ENCODE assay signal across 16 cellular contexts in genomic region chr10:68305889-68306288, GRCh38. TPM values are rescaled to one million over a fixed set of nuclear protein-coding genes. Genes with fewer than 3 reads are reported as not detected.
DNase-seq lines count a peak whose midpoint lies in the region; ATAC-seq, FAIRE-seq and TF ChIP-seq lines count a peak whose summit lies in the region.
"Had no signal": no experiment of that assay in that cellular context is flagged by ENCODE, and none has a peak within 500 bp of the region (broad histone marks: within the 10 kb centered on the region; RNA-seq: fewer than 3 reads in every experiment).

No MANE protein-coding gene starts in this region.

- peak overlapping the region; percentile 80 for H3K4me3 Mint-ChIP-seq in type B pancreatic cell
- H3K4me3 Mint-ChIP-seq: B cell; CD4-positive, alpha-beta T cell; H9 had no signal

- DNase-seq in colonic mucosa, result no peak
- no peak for DNase-seq in type B pancreatic cell (ENCODE audit: extremely low spot score, unreplicated experiment)
- DNase-seq in HK-2 (ENCODE audit: unreplicated experiment), result no peak
- no peak for DNase-seq in cerebellar nuclear complex (lab: John Stamatoyannopoulos, UW)
- DNase-seq: CD4-positive, alpha-beta T cell; H9; NCI-H1436; NCI-H2029; NCI-H2171; NCI-H774; PC-3 had no signal

- peak overlapping the region; percentile 19 for H3K4me3 ChIP-seq in colonic mucosa
- peak overlapping the region in 1 of 2 donors; percentile 56 for H3K4me3 ChIP-seq in muscle layer of duodenum (ENCODE audit: low read depth in 1 of 2, low read length in 2 of 2)
- H3K4me3 ChIP-seq: K562 had no signal

- H3K9ac ChIP-seq in colonic mucosa (ENCODE audit: low read depth in 2 of 2, low read length in 2 of 2), result peak overlapping the region in 1 of 2 donors; percentile 42

- TF ChIP-seq CTCF in colonic mucosa (IDR thresholded peaks at IDR 0.05), result no peak
- TF ChIP-seq CTCF in type B pancreatic cell (conservative IDR thresholded peaks at IDR 0.05), result no peak

- H3K27ac Mint-ChIP-seq in type B pancreatic cell, result peak overlapping the region; percentile 82
- H3K27ac Mint-ChIP-seq: B cell; CD4-positive, alpha-beta T cell had no signal

- peaks cover 8% of the 10 kb centered on the region for H3K4me1 ChIP-seq in colonic mucosa
- peaks cover 0 to 4% of the 10 kb centered on the region in 2 donors for H3K4me1 ChIP-seq in muscle layer of duodenum (ENCODE audit: control insufficient read depth in 1 of 2, insufficient read depth in 2 of 2, low read length in 2 of 2)

- no peaks in the 10 kb centered on the region for H3K36me3 Mint-ChIP-seq in type B pancreatic cell

- peak; percentile 86 for FAIRE-seq in G401.6 (lab: Jason Lieb, UNC)
- FAIRE-seq: K562 had no signal

- H3K36me3 ChIP-seq in colonic mucosa (no peaks in the 10 kb centered on the region), muscle layer of duodenum (ENCODE audit: control insufficient read depth in 1 of 2, insufficient read depth in 2 of 2, low read length in 2 of 2) (no peaks in the 10 kb centered on the region)

- intact Hi-C loops in colonic mucosa (cut with DNase I), result no loop called here

- peak overlapping the region; percentile 47 for H3K27ac ChIP-seq in colonic mucosa
- peak overlapping the region; percentile 75 for H3K27ac ChIP-seq in muscle layer of duodenum (ENCODE audit: low read length)

- peaks cover 3% of the 10 kb centered on the region for H3K9me3 Mint-ChIP-seq in type B pancreatic cell
- H3K9me3 Mint-ChIP-seq: CD4-positive, alpha-beta T cell; H9 had no signal

- ATAC-seq in HG03460 (IDR thresholded peaks at IDR 0.05; ENCODE audit: unreplicated experiment), result no peak
- ATAC-seq: K562, PC-3 had no signal

- no peaks in the 10 kb centered on the region for H3K27me3 Mint-ChIP-seq in type B pancreatic cell
- H3K27me3 Mint-ChIP-seq: B cell; CD4-positive, alpha-beta T cell had no signal

- H3K9me3 ChIP-seq in colonic mucosa (no peaks in the 10 kb centered on the region), muscle layer of duodenum (ENCODE audit: control insufficient read depth in 1 of 2, low read length in 2 of 2) (no peaks in the 10 kb centered on the region)

- H3K4me1 Mint-ChIP-seq in type B pancreatic cell (ENCODE audit: unreplicated experiment), result peaks cover 12% of the 10 kb centered on the region

- H3K27me3 ChIP-seq in colonic mucosa (no peaks in the 10 kb centered on the region), muscle layer of duodenum (ENCODE audit: low read depth, low read length) (no peaks in the 10 kb centered on the region)

RNA-seq across cellular contexts. Expression of gene HNRNPH3, which starts 26.0 kb away (rescaled TPM):
- 100 to 1,000 TPM in 1 of 2 donors, 10 to 100 TPM in 1; 74.4 to 130 TPM for total RNA-seq in colonic mucosa
- 108 and 199 TPM in 2 replicates for total RNA-seq in type B pancreatic cell (ENCODE audit: low replicate concordance)

RNA-seq across cellular contexts. Expression of gene PBLD, which starts 26.8 kb away (rescaled TPM):
- total RNA-seq in colonic mucosa, result 10 to 100 TPM; 20.9 to 78.2 TPM
- total RNA-seq in type B pancreatic cell (ENCODE audit: low replicate concordance), result 6.2 and 6.9 TPM in 2 replicates
